In genomic region chr10:89251417-89252224, GRCh38 we compare ENCODE assay signal across 8 cellular contexts. TPM values are rescaled to one million over a fixed set of nuclear protein-coding genes. Genes with fewer than 3 reads are reported as not detected.
DNase-seq lines count a peak whose midpoint lies in the region; ATAC-seq and TF ChIP-seq lines count a peak whose summit lies in the region.

LIPA (minus strand) TSS chr10:89251775; CDS start chr10:89247648, 4,127 bp downstream.

- ATAC-seq in HG02588 (IDR thresholded peaks at IDR 0.05; ENCODE audit: unreplicated experiment) (peak; percentile 97), SK-N-SH treated with all-trans-retinoic acid at 6 μM for 48 hours (peak; percentile 98)

- TF ChIP-seq CTCF in GM06990 (IDR thresholded peaks at IDR 0.05; ENCODE audit: insufficient read depth, low read length, poor library complexity, severe bottlenecking), result no peak

- peak within 1 kb of the TSS; percentile 78 for H3K4me3 ChIP-seq in GM06990 (replicated peaks; ENCODE audit: low read depth, low read length)

- DNase-seq in GM06990 (ENCODE audit: extremely low read depth, insufficient read length) (peak; percentile 95), NCI-H1092 (lab: John Stamatoyannopoulos, UW) (peak; percentile 91), globus pallidus (ENCODE audit: low spot score) (peak; percentile 98), occipital lobe (lab: John Stamatoyannopoulos, UW) (peak; percentile 98)

- peaks cover 34% of the 10 kb centered on the region for H3K4me1 Mint-ChIP-seq in activated naive CD4-positive, alpha-beta T cell treated with anti-CD3 and anti-CD28 coated beads, Interleukin-2, amount 50 U/mL, for 24 hours

- H3K27me3 ChIP-seq in GM06990 (replicated peaks; ENCODE audit: control insufficient read depth, insufficient read depth, low read length), result no peaks in the 10 kb centered on the region

- no peaks in the 10 kb centered on the region for H3K27me3 Mint-ChIP-seq in activated naive CD4-positive, alpha-beta T cell treated with anti-CD3 and anti-CD28 coated beads, Interleukin-2, amount 50 U/mL, for 24 hours

- peaks cover 5% of the 10 kb centered on the region for H3K9me3 Mint-ChIP-seq in activated naive CD4-positive, alpha-beta T cell treated with anti-CD3 and anti-CD28 coated beads, Interleukin-2, amount 50 U/mL, for 24 hours

- H3K36me3 Mint-ChIP-seq in activated naive CD4-positive, alpha-beta T cell treated with anti-CD3 and anti-CD28 coated beads, Interleukin-2, amount 50 U/mL, for 24 hours, result peaks cover 6% of the 10 kb centered on the region

- no peaks in the 10 kb centered on the region for H3K36me3 ChIP-seq in GM06990 (ENCODE audit: control insufficient read depth, insufficient read depth, low read length)

- peak within 1 kb of the TSS; percentile 82 for H3K27ac Mint-ChIP-seq in activated naive CD4-positive, alpha-beta T cell treated with anti-CD3 and anti-CD28 coated beads, Interleukin-2, amount 50 U/mL, for 24 hours

- peak within 1 kb of the TSS; percentile 70 for H3K27ac ChIP-seq in temporal lobe (ENCODE audit: low read depth, low read length)

- peak within 1 kb of the TSS; percentile 89 for H3K4me3 Mint-ChIP-seq in activated naive CD4-positive, alpha-beta T cell treated with anti-CD3 and anti-CD28 coated beads, Interleukin-2, amount 50 U/mL, for 24 hours

TF ChIP-seq in SK-N-SH treated with all-trans-retinoic acid at 6 μM for 48 hours, 23 proteins besides CTCF, POLR2A, EP300 and RAD21:
- TF ChIP-seq ARNTL (CRISPR knock-in tag; IDR thresholded peaks at IDR 0.05; ENCODE audit: borderline replicate concordance, low read depth) (no peak), ZFP3 (CRISPR knock-in tag; IDR thresholded peaks at IDR 0.05) (no peak), BACH2 (CRISPR knock-in tag; IDR thresholded peaks at IDR 0.05; ENCODE audit: borderline replicate concordance) (no peak)
- TF ChIP-seq, protein P1, sequence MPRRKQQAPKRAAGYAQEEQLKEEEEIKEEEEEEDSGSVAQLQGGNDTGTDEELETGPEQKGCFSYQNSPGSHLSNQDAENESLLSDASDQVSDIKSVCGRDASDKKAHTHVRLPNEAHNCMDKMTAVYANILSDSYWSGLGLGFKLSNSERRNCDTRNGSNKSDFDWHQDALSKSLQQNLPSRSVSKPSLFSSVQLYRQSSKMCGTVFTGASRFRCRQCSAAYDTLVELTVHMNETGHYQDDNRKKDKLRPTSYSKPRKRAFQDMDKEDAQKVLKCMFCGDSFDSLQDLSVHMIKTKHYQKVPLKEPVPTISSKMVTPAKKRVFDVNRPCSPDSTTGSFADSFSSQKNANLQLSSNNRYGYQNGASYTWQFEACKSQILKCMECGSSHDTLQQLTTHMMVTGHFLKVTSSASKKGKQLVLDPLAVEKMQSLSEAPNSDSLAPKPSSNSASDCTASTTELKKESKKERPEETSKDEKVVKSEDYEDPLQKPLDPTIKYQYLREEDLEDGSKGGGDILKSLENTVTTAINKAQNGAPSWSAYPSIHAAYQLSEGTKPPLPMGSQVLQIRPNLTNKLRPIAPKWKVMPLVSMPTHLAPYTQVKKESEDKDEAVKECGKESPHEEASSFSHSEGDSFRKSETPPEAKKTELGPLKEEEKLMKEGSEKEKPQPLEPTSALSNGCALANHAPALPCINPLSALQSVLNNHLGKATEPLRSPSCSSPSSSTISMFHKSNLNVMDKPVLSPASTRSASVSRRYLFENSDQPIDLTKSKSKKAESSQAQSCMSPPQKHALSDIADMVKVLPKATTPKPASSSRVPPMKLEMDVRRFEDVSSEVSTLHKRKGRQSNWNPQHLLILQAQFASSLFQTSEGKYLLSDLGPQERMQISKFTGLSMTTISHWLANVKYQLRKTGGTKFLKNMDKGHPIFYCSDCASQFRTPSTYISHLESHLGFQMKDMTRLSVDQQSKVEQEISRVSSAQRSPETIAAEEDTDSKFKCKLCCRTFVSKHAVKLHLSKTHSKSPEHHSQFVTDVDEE (CRISPR knock-in tag; IDR thresholded peaks at IDR 0.05), result no peak

RNA-seq across cellular contexts. Expression of gene LIPA, which starts in this region (rescaled TPM):
- total RNA-seq in occipital lobe (39.9 TPM), temporal lobe (25.3 TPM)

Comparison
In these comparisons a context has a peak if more than half of its experiments do, and no peak if none do; other contexts are left out.
1. Peak in every context shown above with its lines: DNase-seq, ATAC-seq, H3K4me3 ChIP-seq and H3K27ac ChIP-seq.